Comparison of ENCODE assay signal across 11 cellular contexts in the genomic region with DNA sequence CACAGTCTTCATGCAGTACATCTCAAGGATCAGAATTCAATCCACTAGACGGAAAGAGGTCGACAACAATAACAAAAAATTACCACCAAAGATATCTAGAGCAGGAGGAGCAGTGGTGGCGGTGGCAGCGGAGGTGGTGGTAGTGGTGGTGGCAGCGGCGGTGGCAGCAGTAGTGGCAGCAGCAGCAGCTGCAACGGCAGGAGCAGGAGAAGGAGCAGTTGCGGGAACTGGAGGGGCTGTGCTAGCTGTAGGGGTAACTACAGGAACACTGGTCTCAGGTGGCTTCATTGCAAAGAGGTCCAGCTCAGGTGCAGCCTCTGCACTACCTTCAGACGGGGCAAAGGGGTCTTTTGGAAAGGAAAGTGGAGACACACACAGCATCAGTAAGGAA.
DNase-seq lines count a peak whose midpoint lies in the region; ATAC-seq and TF ChIP-seq lines count a peak whose summit lies in the region.
"Had no signal": no experiment of that assay in that cellular context is flagged by ENCODE, and none has a peak within 500 bp of the region (broad histone marks: within the 10 kb centered on the region; RNA-seq: fewer than 3 reads in every experiment).

No MANE protein-coding gene starts in this region.

- H3K4me2 ChIP-seq in OCI-LY3 (ENCODE audit: low read length) (peak overlapping the region; percentile 44), trophoblast cell (ENCODE audit: low read length) (no peak overlapping the region)

- H3K27me3 Mint-ChIP-seq in stimulated activated memory B cell treated with anti-CD40 and anti-IgM and Interleukin-4, amounts not matched to agents 10 μg/mL and 1 μg/mL and 100 μg/mL, for 72 hours: peaks cover 16% of the 10 kb centered on the region

- no peak overlapping the region for H3K27ac Mint-ChIP-seq in stimulated activated memory B cell treated with anti-CD40 and anti-IgM and Interleukin-4, amounts not matched to agents 10 μg/mL and 1 μg/mL and 100 μg/mL, for 72 hours
- H3K27ac Mint-ChIP-seq: T-helper 2 cell treated with Interferon-gamma antibody and Interleukin-4, amounts not matched to agents 5 μg/mL and 100 μg/mL, for 36 hours had no signal

- no peak overlapping the region for H4K91ac ChIP-seq in trophoblast cell (ENCODE audit: low read depth, low read length)

- peaks cover 8% of the 10 kb centered on the region for H3K4me1 Mint-ChIP-seq in stimulated activated memory B cell treated with anti-CD40 and anti-IgM and Interleukin-4, amounts not matched to agents 10 μg/mL and 1 μg/mL and 100 μg/mL, for 72 hours

- no peaks in the 10 kb centered on the region for H3K36me3 Mint-ChIP-seq in stimulated activated memory B cell treated with anti-CD40 and anti-IgM and Interleukin-4, amounts not matched to agents 10 μg/mL and 1 μg/mL and 100 μg/mL, for 72 hours
- H3K36me3 Mint-ChIP-seq: CD14-positive monocyte had no signal

- no peak overlapping the region for H2BK120ac ChIP-seq in trophoblast cell (ENCODE audit: insufficient read depth, low read length, poor library complexity)

- no peak overlapping the region for H3K27ac ChIP-seq in OCI-LY3 (ENCODE audit: low read length)
- no peak overlapping the region for H3K27ac ChIP-seq in trophoblast cell (ENCODE audit: low read depth, low read length)
- H3K27ac ChIP-seq: SJCRH30 had no signal

- no peak overlapping the region for H3K4me3 Mint-ChIP-seq in stimulated activated memory B cell treated with anti-CD40 and anti-IgM and Interleukin-4, amounts not matched to agents 10 μg/mL and 1 μg/mL and 100 μg/mL, for 72 hours
- H3K4me3 Mint-ChIP-seq: T-helper 2 cell treated with Interferon-gamma antibody and Interleukin-4, amounts not matched to agents 5 μg/mL and 100 μg/mL, for 36 hours had no signal

- no peaks in the 10 kb centered on the region for H4K20me1 ChIP-seq in OCI-LY3 (ENCODE audit: insufficient read depth, low read length)

- H3K23ac ChIP-seq in trophoblast cell (ENCODE audit: low read length): no peak overlapping the region

- DNase-seq in trophoblast cell: no peak
- DNase-seq: NCI-H187 treated with DMSO at 0.1 percent for 48 hours had no signal

- peak; percentile 7 for ATAC-seq in GM18907 (IDR thresholded peaks at IDR 0.05; ENCODE audit: unreplicated experiment)
- peak; percentile 4 for ATAC-seq in HG03066 (IDR thresholded peaks at IDR 0.05; ENCODE audit: low read depth, unreplicated experiment)
- ATAC-seq in activated CD4-positive, CD25-positive, alpha-beta regulatory T cell treated with anti-CD3 and anti-CD28 coated beads, Interleukin-2, amount 50 U/mL, for 24 hours: no peak
- no peak for ATAC-seq in stimulated activated memory B cell treated with anti-CD40 and anti-IgM and Interleukin-4, amounts not matched to agents 10 μg/mL and 1 μg/mL and 100 μg/mL, for 72 hours
- ATAC-seq in HG02588 (IDR thresholded peaks at IDR 0.05; ENCODE audit: unreplicated experiment): no peak

- H3K9ac ChIP-seq in OCI-LY3 (ENCODE audit: low read length) (no peak overlapping the region), trophoblast cell (ENCODE audit: low read length) (no peak overlapping the region)

- H2BK12ac ChIP-seq in trophoblast cell (ENCODE audit: low read length): no peak overlapping the region

- no peaks in the 10 kb centered on the region for H3K36me3 ChIP-seq in OCI-LY3 (replicated peaks; ENCODE audit: low read depth, low read length)
- H3K36me3 ChIP-seq in trophoblast cell (ENCODE audit: control insufficient read depth in 1 of 2, insufficient read depth in 2 of 2, low read length in 2 of 2): no peaks in the 10 kb centered on the region
- H3K36me3 ChIP-seq: SJCRH30 had no signal

- H3K4me3 ChIP-seq in OCI-LY3 (ENCODE audit: low read length) (no peak overlapping the region), trophoblast cell (ENCODE audit: low read depth, low read length) (peak overlapping the region; percentile 48)
- H3K4me3 ChIP-seq: SJCRH30 had no signal

- no peaks in the 10 kb centered on the region for H3K79me2 ChIP-seq in OCI-LY3 (ENCODE audit: low read length)
- no peaks in the 10 kb centered on the region for H3K79me2 ChIP-seq in trophoblast cell (ENCODE audit: control insufficient read depth, insufficient read depth, low read length, poor library complexity)

- H3K14ac ChIP-seq in trophoblast cell (ENCODE audit: low read length): no peak overlapping the region

- TF ChIP-seq CTCF in OCI-LY3 (IDR thresholded peaks at IDR 0.05; ENCODE audit: low read depth, low read length): no peak

- H3K79me1 ChIP-seq in trophoblast cell (ENCODE audit: low read length): no peaks in the 10 kb centered on the region

- H3K18ac ChIP-seq in trophoblast cell (ENCODE audit: low read length): no peak overlapping the region

- H4K8ac ChIP-seq in trophoblast cell (ENCODE audit: low read depth, low read length): no peak overlapping the region

- H3K9me3 Mint-ChIP-seq in stimulated activated memory B cell treated with anti-CD40 and anti-IgM and Interleukin-4, amounts not matched to agents 10 μg/mL and 1 μg/mL and 100 μg/mL, for 72 hours: no peaks in the 10 kb centered on the region
- H3K9me3 Mint-ChIP-seq: CD14-positive monocyte; T-helper 2 cell treated with Interferon-gamma antibody and Interleukin-4, amounts not matched to agents 5 μg/mL and 100 μg/mL, for 36 hours had no signal

- H2BK5ac ChIP-seq in trophoblast cell (ENCODE audit: low read depth, low read length, poor library complexity): no peak overlapping the region

- H3K9me3 ChIP-seq in OCI-LY3 (ENCODE audit: insufficient read depth, low read length) (no peaks in the 10 kb centered on the region), trophoblast cell (ENCODE audit: insufficient read depth, low read depth, low read length) (peaks cover 2% of the 10 kb centered on the region)
- H3K9me3 ChIP-seq: SJCRH30 had no signal

- no CpG with 5 or more reads among the region's 9 CpGs for WGBS in trophoblast cell (ENCODE audit: extremely low coverage, insufficient coverage, insufficient read length)

- no peak overlapping the region for H2AK5ac ChIP-seq in trophoblast cell (ENCODE audit: low read length)

- H3K4ac ChIP-seq in trophoblast cell (ENCODE audit: low read depth, low read length): no peak overlapping the region

- 0 out of 2 replicates have a peak overlapping the region, but pooled peaks have one; percentile 44 for H2AFZ ChIP-seq in OCI-LY3 (ENCODE audit: low read depth, low read length)
- H2AFZ ChIP-seq in trophoblast cell (ENCODE audit: insufficient read depth, low read length, poor library complexity): no peak overlapping the region

- no peak overlapping the region for H4K12ac ChIP-seq in trophoblast cell (ENCODE audit: low read depth, low read length)

- H3K27me3 ChIP-seq in OCI-LY3 (ENCODE audit: low read depth, low read length) (no peaks in the 10 kb centered on the region), trophoblast cell (ENCODE audit: insufficient read depth, low read length) (no peaks in the 10 kb centered on the region)

- H3K4me1 ChIP-seq in OCI-LY3 (ENCODE audit: low read length) (no peaks in the 10 kb centered on the region), trophoblast cell (ENCODE audit: control insufficient read depth in 1 of 2, insufficient read depth in 2 of 2, low read length in 2 of 2) (no peaks in the 10 kb centered on the region)
- H3K4me1 ChIP-seq: SJCRH30 had no signal

Comparison
In these comparisons a context has a peak if more than half of its experiments do, and no peak if none do; other contexts are left out.
1. ATAC-seq: peak in GM18907 (single experiment) and HG03066 (single experiment); none in activated CD4-positive, CD25-positive, alpha-beta regulatory T cell treated with anti-CD3 and anti-CD28 coated beads, Interleukin-2, amount 50 U/mL, for 24 hours (0 of 2), stimulated activated memory B cell treated with anti-CD40 and anti-IgM and Interleukin-4, amounts not matched to agents 10 μg/mL and 1 μg/mL and 100 μg/mL, for 72 hours (single experiment) and HG02588 (single experiment).